In the genomic region with DNA sequence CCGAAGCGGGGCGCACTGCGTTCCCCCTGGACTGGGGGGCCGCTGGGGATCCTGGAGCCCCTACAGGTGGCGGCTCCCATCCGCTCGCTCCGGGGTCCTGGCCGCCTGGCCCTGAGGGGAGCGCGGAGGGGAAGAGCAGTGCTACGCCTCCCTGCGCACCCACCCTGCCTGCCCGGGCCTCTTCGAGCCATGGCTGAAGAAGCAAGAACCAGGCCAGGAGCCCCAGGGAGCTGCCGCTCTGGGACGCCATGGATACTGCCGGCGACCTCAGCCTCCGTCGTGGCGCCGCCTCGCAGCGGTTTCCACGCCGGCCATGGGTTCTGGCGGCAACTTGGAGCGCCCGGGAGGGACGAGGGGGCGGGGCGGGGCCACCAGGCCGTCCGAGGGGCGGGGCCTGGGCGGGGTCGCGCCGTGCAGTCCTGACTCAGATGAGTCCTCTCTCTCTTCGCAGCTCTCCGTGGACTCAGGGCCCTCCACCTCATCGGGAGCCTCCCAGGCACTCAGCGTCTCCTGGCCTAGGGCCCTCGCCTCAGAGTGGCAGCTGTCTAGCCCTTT, we compare ENCODE assay signal across 8 cellular contexts. TPM values are rescaled to one million over a fixed set of nuclear protein-coding genes. Genes with fewer than 3 reads are reported as not detected.
A peak's percentile ranks its signal among the peaks of the same experiment; 100 is the strongest.
DNase-seq lines count a peak whose midpoint lies in the region; ATAC-seq and TF ChIP-seq lines count a peak whose summit lies in the region.

No MANE protein-coding gene starts in this region.

- peaks cover 4% of the 10 kb centered on the region for H3K4me1 ChIP-seq in foreskin keratinocyte
- H3K4me1 ChIP-seq in tibial nerve: peaks cover 0 to 15% (median 2%) of the 10 kb centered on the region in 4 donors

- H3K4me3 ChIP-seq in tibial nerve: peak overlapping the region; percentile 20 to 44 (median 28)

- H3K27ac ChIP-seq in foreskin keratinocyte (no peak overlapping the region), tibial nerve (no peak overlapping the region)

- H3K9me3 ChIP-seq in tibial nerve: no peaks in the 10 kb centered on the region

- intact Hi-C loops in activated T-helper 2 cell treated with anti-CD3 and anti-CD28 coated beads, Interferon-gamma antibody, Interleukin-2, Interleukin-4, amounts not matched to agents 10 μg/mL and 5 μg/mL and 100 μg/mL, durations not matched to agents 14 hours and 24 hours and 36 hours (cut with micrococcal nuclease): no loop called here
- intact Hi-C loops in posterior vena cava (cut with DNase I): no loop called here

- no peak for TF ChIP-seq EP300 in tibial nerve (IDR thresholded peaks at IDR 0.05)

- H3K4me1 Mint-ChIP-seq in activated T-helper 2 cell treated with anti-CD3 and anti-CD28 coated beads, Interferon-gamma antibody, Interleukin-2, Interleukin-4, amounts not matched to agents 10 μg/mL and 5 μg/mL and 100 μg/mL, durations not matched to agents 14 hours and 24 hours and 36 hours (ENCODE audit: low read depth): peaks cover 16% of the 10 kb centered on the region

- peaks cover 27% of the 10 kb centered on the region for H3K27me3 Mint-ChIP-seq in activated T-helper 2 cell treated with anti-CD3 and anti-CD28 coated beads, Interferon-gamma antibody, Interleukin-2, Interleukin-4, amounts not matched to agents 10 μg/mL and 5 μg/mL and 100 μg/mL, durations not matched to agents 14 hours and 24 hours and 36 hours (ENCODE audit: low read depth)

- peak overlapping the region; percentile 56 for H3K4me3 Mint-ChIP-seq in activated T-helper 2 cell treated with anti-CD3 and anti-CD28 coated beads, Interferon-gamma antibody, Interleukin-2, Interleukin-4, amounts not matched to agents 10 μg/mL and 5 μg/mL and 100 μg/mL, durations not matched to agents 14 hours and 24 hours and 36 hours (ENCODE audit: low read depth)

- H3K27ac Mint-ChIP-seq in activated T-helper 2 cell treated with anti-CD3 and anti-CD28 coated beads, Interferon-gamma antibody, Interleukin-2, Interleukin-4, amounts not matched to agents 10 μg/mL and 5 μg/mL and 100 μg/mL, durations not matched to agents 14 hours and 24 hours and 36 hours: no peak overlapping the region

- H3K27me3 ChIP-seq in foreskin keratinocyte (peaks cover 23% of the 10 kb centered on the region), tibial nerve (peaks cover 0 to 23% of the 10 kb centered on the region in 2 donors)

- H3K36me3 Mint-ChIP-seq in activated T-helper 2 cell treated with anti-CD3 and anti-CD28 coated beads, Interferon-gamma antibody, Interleukin-2, Interleukin-4, amounts not matched to agents 10 μg/mL and 5 μg/mL and 100 μg/mL, durations not matched to agents 14 hours and 24 hours and 36 hours (ENCODE audit: low read depth): no peaks in the 10 kb centered on the region

- ATAC-seq in foreskin keratinocyte (peak; percentile 92), HG02571 (IDR thresholded peaks at IDR 0.05; ENCODE audit: unreplicated experiment) (no peak), HG02885 (IDR thresholded peaks at IDR 0.05; ENCODE audit: poor library complexity, unreplicated experiment) (no peak)

- 0 to 4% methylated on average over 9 of the region's 46 CpGs for WGBS in tibial nerve, 2 donors

- no peak for TF ChIP-seq POLR2A in tibial nerve (IDR thresholded peaks at IDR 0.05)

- H3K36me3 ChIP-seq in tibial nerve: no peaks in the 10 kb centered on the region

- no peaks in the 10 kb centered on the region for H3K9me3 Mint-ChIP-seq in activated T-helper 2 cell treated with anti-CD3 and anti-CD28 coated beads, Interferon-gamma antibody, Interleukin-2, Interleukin-4, amounts not matched to agents 10 μg/mL and 5 μg/mL and 100 μg/mL, durations not matched to agents 14 hours and 24 hours and 36 hours

- TF ChIP-seq CTCF in foreskin keratinocyte (conservative IDR thresholded peaks at IDR 0.05) (no peak), tibial nerve (IDR thresholded peaks at IDR 0.05) (no peak)

- DNase-seq in Daoy (ENCODE audit: low read depth) (peak; percentile 69), NCI-H526 treated with DMSO at 0.1 percent for 48 hours (lab: John Stamatoyannopoulos, UW) (peak; percentile 9), foreskin keratinocyte (peak in 1 of 2 donors; percentile 37), posterior vena cava (ENCODE audit: low spot score) (peak; percentile 88), tibial nerve (ENCODE audit: low spot score in 2 of 2) (no peak)
- DNase-seq in activated T-helper 2 cell treated with anti-CD3 and anti-CD28 coated beads, Interferon-gamma antibody, Interleukin-2, Interleukin-4, amounts not matched to agents 10 μg/mL and 5 μg/mL and 100 μg/mL, durations not matched to agents 14 hours and 24 hours and 36 hours (ENCODE audit: low spot score): peak; percentile 51

RNA-seq across cellular contexts. Expression of gene MYL3, which starts 50.9 kb away (rescaled TPM):
- total RNA-seq in Daoy (2014; rRNA removed; shearing (Covaris generic)): not detected in 2 replicates
- total RNA-seq in activated T-helper 2 cell treated with anti-CD3 and anti-CD28 coated beads, Interferon-gamma antibody, Interleukin-2, Interleukin-4, amounts not matched to agents 10 μg/mL and 5 μg/mL and 100 μg/mL, durations not matched to agents 14 hours and 24 hours and 36 hours: not detected in 2 replicates
- total RNA-seq in foreskin keratinocyte: not detected in 2 replicates
- polyA plus RNA-seq in foreskin keratinocyte: not detected in 2 replicates
- total RNA-seq in posterior vena cava: 1 to 10 TPM; 3.2 to 5.9 TPM
- total RNA-seq in tibial nerve: 10 to 100 TPM in 1 of 4 donors, 1 to 10 TPM in 3; 5.4 to 17.1 (median 8.6) TPM

Comparison
In these comparisons a context has a peak if more than half of its experiments do, and no peak if none do; other contexts are left out.
1. DNase-seq: peak in Daoy (single experiment), NCI-H526 treated with DMSO at 0.1 percent for 48 hours (single experiment), activated T-helper 2 cell treated with anti-CD3 and anti-CD28 coated beads, Interferon-gamma antibody, Interleukin-2, Interleukin-4, amounts not matched to agents 10 μg/mL and 5 μg/mL and 100 μg/mL, durations not matched to agents 14 hours and 24 hours and 36 hours (single experiment) and posterior vena cava (single experiment); none in tibial nerve (0 of 2).